ENCODE assay signal across 20 cellular contexts in genomic region chr17:64259436-64259835, GRCh38.
"Had no signal": no experiment of that assay in that cellular context is flagged by ENCODE, and none has a peak within 500 bp of the region (broad histone marks: within the 10 kb centered on the region; RNA-seq: fewer than 3 reads in every experiment).

No MANE protein-coding gene starts in this region.

- H3K27ac Mint-ChIP-seq: activated CD4-positive, alpha-beta memory T cell treated with anti-CD3 and anti-CD28 coated beads for 36 hours; activated naive CD8-positive, alpha-beta T cell treated with anti-CD3 and anti-CD28 coated beads, Interleukin-2, amount 10 ng/mL, durations not matched to agents 7 days and 5 days; activated T-helper 1 cell treated with anti-CD3 and anti-CD28 coated beads, Interleukin-12 subunit alpha, Interleukin-12 subunit beta, Interleukin-2, Interleukin-4 antibody, amounts not matched to agents 30 ng/mL and 10 ng/mL and 1 ng/mL, durations not matched to agents 14 hours and 24 hours and 36 hours; stimulated activated effector memory CD8-positive, alpha-beta T cell treated with anti-CD3 and anti-CD28 coated beads, Interleukin-12 subunit alpha, Interleukin-12 subunit beta, amount 100 ng/mL, for 72 hours; T-helper 2 cell treated with Interferon-gamma antibody and Interleukin-4, amounts not matched to agents 5 μg/mL and 100 μg/mL, for 36 hours; type B pancreatic cell had no signal

- H3K27ac ChIP-seq: brain microvascular endothelial cell, colonic mucosa, pancreas, sigmoid colon, stomach had no signal

- H3K4me3 ChIP-seq: colonic mucosa, mucosa of descending colon, pancreas, sigmoid colon, stomach had no signal

- H3K27me3 ChIP-seq: brain microvascular endothelial cell, colonic mucosa, pancreas, sigmoid colon, stomach had no signal

- DNase-seq: activated CD4-positive, alpha-beta memory T cell treated with anti-CD3 and anti-CD28 coated beads for 36 hours; activated naive CD8-positive, alpha-beta T cell treated with anti-CD3 and anti-CD28 coated beads, Interleukin-2, amount 10 ng/mL, durations not matched to agents 7 days and 5 days; activated T-cell treated with anti-CD3 and anti-CD28 coated beads for 4 hours; brain microvascular endothelial cell; head of caudate nucleus; kidney glomerular epithelial cell; mucosa of descending colon; naive B cell; sigmoid colon; stimulated activated CD4-positive, alpha-beta T cell treated with anti-CD3 and anti-CD28 coated beads, Interleukin-4, amount 100 ng/mL, for 24 hours; stomach had no signal

- FAIRE-seq: frontal cortex, pancreas, TTC549 had no signal

- ATAC-seq: pancreas; stimulated activated effector memory CD8-positive, alpha-beta T cell treated with anti-CD3 and anti-CD28 coated beads, Interleukin-12 subunit alpha, Interleukin-12 subunit beta, amount 100 ng/mL, for 72 hours had no signal

- H3K27me3 Mint-ChIP-seq: activated CD4-positive, alpha-beta memory T cell treated with anti-CD3 and anti-CD28 coated beads for 36 hours; activated naive CD8-positive, alpha-beta T cell treated with anti-CD3 and anti-CD28 coated beads, Interleukin-2, amount 10 ng/mL, durations not matched to agents 7 days and 5 days; central memory CD8-positive, alpha-beta T cell; naive B cell had no signal

- H3K4me3 Mint-ChIP-seq: activated CD4-positive, alpha-beta memory T cell treated with anti-CD3 and anti-CD28 coated beads for 36 hours; activated naive CD8-positive, alpha-beta T cell treated with anti-CD3 and anti-CD28 coated beads, Interleukin-2, amount 10 ng/mL, durations not matched to agents 7 days and 5 days; activated T-helper 1 cell treated with anti-CD3 and anti-CD28 coated beads, Interleukin-12 subunit alpha, Interleukin-12 subunit beta, Interleukin-2, Interleukin-4 antibody, amounts not matched to agents 30 ng/mL and 10 ng/mL and 1 ng/mL, durations not matched to agents 14 hours and 24 hours and 36 hours; central memory CD8-positive, alpha-beta T cell; stimulated activated effector memory CD8-positive, alpha-beta T cell treated with anti-CD3 and anti-CD28 coated beads, Interleukin-12 subunit alpha, Interleukin-12 subunit beta, amount 100 ng/mL, for 72 hours; T-helper 2 cell treated with Interferon-gamma antibody and Interleukin-4, amounts not matched to agents 5 μg/mL and 100 μg/mL, for 36 hours; type B pancreatic cell had no signal

- H3K9me3 ChIP-seq: colonic mucosa, mucosa of descending colon, pancreas, sigmoid colon, stomach had no signal

- H3K36me3 ChIP-seq: brain microvascular endothelial cell, colonic mucosa, pancreas, sigmoid colon, stomach had no signal

- H3K36me3 Mint-ChIP-seq: activated CD4-positive, alpha-beta memory T cell treated with anti-CD3 and anti-CD28 coated beads for 36 hours; naive B cell had no signal

- H3K9me3 Mint-ChIP-seq: activated CD4-positive, alpha-beta memory T cell treated with anti-CD3 and anti-CD28 coated beads for 36 hours; activated naive CD8-positive, alpha-beta T cell treated with anti-CD3 and anti-CD28 coated beads, Interleukin-2, amount 10 ng/mL, durations not matched to agents 7 days and 5 days; activated T-helper 1 cell treated with anti-CD3 and anti-CD28 coated beads, Interleukin-12 subunit alpha, Interleukin-12 subunit beta, Interleukin-2, Interleukin-4 antibody, amounts not matched to agents 30 ng/mL and 10 ng/mL and 1 ng/mL, durations not matched to agents 14 hours and 24 hours and 36 hours; central memory CD8-positive, alpha-beta T cell; naive B cell; stimulated activated effector memory CD8-positive, alpha-beta T cell treated with anti-CD3 and anti-CD28 coated beads, Interleukin-12 subunit alpha, Interleukin-12 subunit beta, amount 100 ng/mL, for 72 hours; T-helper 2 cell treated with Interferon-gamma antibody and Interleukin-4, amounts not matched to agents 5 μg/mL and 100 μg/mL, for 36 hours; type B pancreatic cell had no signal
